ENCODE assay signal across 28 cellular contexts in the genomic region with DNA sequence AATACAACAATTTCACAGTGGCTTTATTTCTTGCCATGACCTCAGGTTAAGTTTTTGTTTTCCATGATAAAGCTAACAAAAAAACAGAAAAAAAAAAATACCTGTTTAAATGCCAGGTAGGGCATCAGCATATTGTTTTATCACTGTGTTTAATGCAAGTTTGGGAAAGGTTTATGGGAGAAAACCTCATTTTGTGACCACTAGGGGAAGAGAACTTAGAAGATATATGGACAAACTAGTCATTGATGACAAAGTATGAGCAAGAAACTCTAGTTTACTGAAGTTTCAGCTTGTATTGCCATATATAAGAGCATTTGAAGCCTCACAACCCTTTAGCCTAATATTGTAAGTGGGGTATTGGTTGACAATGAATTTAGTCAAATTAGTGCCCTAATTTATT.
"Had no signal": no experiment of that assay in that cellular context is flagged by ENCODE, and none has a peak within 500 bp of the region (broad histone marks: within the 10 kb centered on the region; RNA-seq: fewer than 3 reads in every experiment).

No MANE protein-coding gene starts in this region.

- H3K27me3 Mint-ChIP-seq: activated CD4-positive, alpha-beta T cell treated with anti-CD3 and anti-CD28 coated beads for 36 hours; activated CD8-positive, alpha-beta memory T cell treated with anti-CD3 and anti-CD28 coated beads, Interleukin-2, amount 10 ng/mL, durations not matched to agents 7 days and 5 days; activated naive CD8-positive, alpha-beta T cell; stimulated activated naive B cell treated with anti-CD40 and anti-IgM and Interleukin-4, amounts not matched to agents 10 μg/mL and 1 μg/mL and 100 μg/mL, for 72 hours had no signal

- H3K4me3 Mint-ChIP-seq: activated CD4-positive, alpha-beta T cell treated with anti-CD3 and anti-CD28 coated beads for 36 hours; activated CD8-positive, alpha-beta memory T cell treated with anti-CD3 and anti-CD28 coated beads, Interleukin-2, amount 10 ng/mL, durations not matched to agents 7 days and 5 days; activated CD8-positive, alpha-beta T cell treated with anti-CD3 and anti-CD28 coated beads, Interleukin-2, amount 10 ng/mL, durations not matched to agents 7 days and 5 days; activated naive CD8-positive, alpha-beta T cell; activated T-cell treated with anti-CD3 and anti-CD28 coated beads, Interleukin-2, amount 50 U/mL, for 72 hours; nephron; stimulated activated naive B cell treated with anti-CD40 and anti-IgM and Interleukin-4, amounts not matched to agents 10 μg/mL and 1 μg/mL and 100 μg/mL, for 72 hours had no signal

- H3K4me3 ChIP-seq: coronary artery, dorsolateral prefrontal cortex, gastroesophageal sphincter, hepatocyte, pancreas, prostate gland, sigmoid colon, stomach, thyroid gland, upper lobe of right lung had no signal

- ATAC-seq: activated CD4-positive, alpha-beta T cell treated with anti-CD3 and anti-CD28 coated beads for 36 hours; activated CD8-positive, alpha-beta memory T cell treated with anti-CD3 and anti-CD28 coated beads, Interleukin-2, amount 10 ng/mL, durations not matched to agents 7 days and 5 days; activated CD8-positive, alpha-beta T cell treated with anti-CD3 and anti-CD28 coated beads, Interleukin-2, amount 10 ng/mL, durations not matched to agents 7 days and 5 days; activated T-cell treated with anti-CD3 and anti-CD28 coated beads, Interleukin-2, amount 50 U/mL, for 72 hours; gastroesophageal sphincter; left cardiac atrium; left ventricle myocardium superior; pancreas; stimulated activated naive B cell treated with anti-CD40 and anti-IgM and Interleukin-4, amounts not matched to agents 10 μg/mL and 1 μg/mL and 100 μg/mL, for 72 hours; upper lobe of right lung had no signal

- H3K4me2 ChIP-seq: hepatocyte had no signal

- H3K9me3 Mint-ChIP-seq: nephron had no signal

- H3K36me3 ChIP-seq: gastroesophageal sphincter, pancreas, prostate gland, sigmoid colon, stomach, thyroid gland, upper lobe of right lung had no signal

- H3K4me1 Mint-ChIP-seq: activated CD4-positive, alpha-beta T cell treated with anti-CD3 and anti-CD28 coated beads for 36 hours; activated CD8-positive, alpha-beta memory T cell treated with anti-CD3 and anti-CD28 coated beads, Interleukin-2, amount 10 ng/mL, durations not matched to agents 7 days and 5 days; nephron; stimulated activated naive B cell treated with anti-CD40 and anti-IgM and Interleukin-4, amounts not matched to agents 10 μg/mL and 1 μg/mL and 100 μg/mL, for 72 hours had no signal

- H3K27ac ChIP-seq: coronary artery, dorsolateral prefrontal cortex, gastroesophageal sphincter, hepatocyte, pancreas, prostate gland, sigmoid colon, stomach, thyroid gland, upper lobe of right lung had no signal

- H3K36me3 Mint-ChIP-seq: activated CD8-positive, alpha-beta memory T cell treated with anti-CD3 and anti-CD28 coated beads, Interleukin-2, amount 10 ng/mL, durations not matched to agents 7 days and 5 days; activated naive CD8-positive, alpha-beta T cell; stimulated activated naive B cell treated with anti-CD40 and anti-IgM and Interleukin-4, amounts not matched to agents 10 μg/mL and 1 μg/mL and 100 μg/mL, for 72 hours had no signal

- DNase-seq: activated CD4-positive, alpha-beta T cell treated with anti-CD3 and anti-CD28 coated beads for 36 hours; activated CD4-positive, CD25-positive, alpha-beta regulatory T cell; activated CD8-positive, alpha-beta memory T cell treated with anti-CD3 and anti-CD28 coated beads, Interleukin-2, amount 10 ng/mL, durations not matched to agents 7 days and 5 days; activated CD8-positive, alpha-beta T cell treated with anti-CD3 and anti-CD28 coated beads, Interleukin-2, amount 10 ng/mL, durations not matched to agents 7 days and 5 days; activated naive CD4-positive, alpha-beta T cell treated with Interleukin-2 at 50 U/mL for 16 hours; activated T-cell treated with anti-CD3 and anti-CD28 coated beads, Interleukin-2, amount 50 U/mL, for 72 hours; anterior cingulate cortex; dorsolateral prefrontal cortex; effector memory CD4-positive, alpha-beta T cell; left cardiac atrium; left ventricle myocardium superior; pancreas; retina; sigmoid colon; small intestine; stimulated activated CD4-positive, alpha-beta T cell treated with anti-CD3 and anti-CD28 coated beads, Interleukin-1b, Interleukin-23, amount 100 ng/mL, for 48 hours; stimulated activated CD4-positive, alpha-beta T cell treated with anti-CD3 and anti-CD28 coated beads, Interleukin-4, amount 100 ng/mL, for 4 hours; stimulated activated CD8-positive, alpha-beta memory T cell treated with anti-CD3 and anti-CD28 coated beads, Interleukin-4, amount 100 ng/mL, for 48 hours; stimulated activated naive B cell treated with anti-CD40 and anti-IgM and Interleukin-4, amounts not matched to agents 10 μg/mL and 1 μg/mL and 100 μg/mL, for 72 hours; stomach; thyroid gland; upper lobe of right lung had no signal

- H2AFZ ChIP-seq: hepatocyte had no signal

- H3K27me3 ChIP-seq: gastroesophageal sphincter, hepatocyte, sigmoid colon, stomach, thyroid gland, upper lobe of right lung had no signal

- H3K27ac Mint-ChIP-seq: activated CD4-positive, alpha-beta T cell treated with anti-CD3 and anti-CD28 coated beads for 36 hours; activated CD8-positive, alpha-beta memory T cell treated with anti-CD3 and anti-CD28 coated beads, Interleukin-2, amount 10 ng/mL, durations not matched to agents 7 days and 5 days; activated CD8-positive, alpha-beta T cell treated with anti-CD3 and anti-CD28 coated beads, Interleukin-2, amount 10 ng/mL, durations not matched to agents 7 days and 5 days; activated naive CD8-positive, alpha-beta T cell; activated T-cell treated with anti-CD3 and anti-CD28 coated beads, Interleukin-2, amount 50 U/mL, for 72 hours; nephron; stimulated activated naive B cell treated with anti-CD40 and anti-IgM and Interleukin-4, amounts not matched to agents 10 μg/mL and 1 μg/mL and 100 μg/mL, for 72 hours had no signal

- H3K4me1 ChIP-seq: gastroesophageal sphincter, pancreas, prostate gland, sigmoid colon, stomach, thyroid gland, upper lobe of right lung had no signal

- H3K79me2 ChIP-seq: hepatocyte had no signal

- H3K9me3 ChIP-seq: gastroesophageal sphincter, pancreas, prostate gland, sigmoid colon, stomach, thyroid gland, upper lobe of right lung had no signal
